Comparison of ENCODE assay signal across 8 cellular contexts in the genomic region with DNA sequence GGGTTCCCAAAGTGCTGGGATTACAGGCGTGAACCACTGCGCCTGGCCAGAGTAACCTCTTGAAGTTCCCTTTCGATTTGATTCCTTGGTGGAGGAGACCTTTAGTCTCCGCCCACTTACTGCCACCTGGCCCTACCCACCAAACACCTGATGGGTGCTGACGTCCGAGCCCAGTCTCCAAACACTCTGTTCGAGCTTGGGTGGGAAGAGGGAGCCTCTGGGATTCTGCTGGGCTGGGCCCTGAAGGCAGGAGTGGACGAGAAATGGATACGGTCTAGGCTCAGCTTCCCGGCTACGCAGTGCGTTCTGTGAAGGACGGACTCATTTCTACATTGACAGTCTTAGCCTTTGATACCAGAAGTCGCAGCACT. TPM values are rescaled to one million over a fixed set of nuclear protein-coding genes. Genes with fewer than 3 reads are reported as not detected.
DNase-seq lines count a peak whose midpoint lies in the region; ATAC-seq, FAIRE-seq and TF ChIP-seq lines count a peak whose summit lies in the region.

No MANE protein-coding gene starts in this region.

- H3K9me2 ChIP-seq in GM23248 (ENCODE audit: insufficient read depth), result no peaks in the 10 kb centered on the region

- peak overlapping the region; percentile 97 for H3K27ac ChIP-seq in GM23248
- peak overlapping the region; percentile 96 for H3K27ac ChIP-seq in astrocyte (ENCODE audit: low read depth, low read length)
- no peak overlapping the region for H3K27ac ChIP-seq in iPS-18a (ENCODE audit: low read length)
- H3K27ac ChIP-seq in skeletal muscle tissue (ENCODE audit: low read depth, low read length), result peak overlapping the region; percentile 71

- H3K79me2 ChIP-seq in GM23248 (ENCODE audit: insufficient read depth) (peaks cover 67% of the 10 kb centered on the region), astrocyte (ENCODE audit: insufficient read depth, low read length) (peaks cover 60% of the 10 kb centered on the region)

- no peak for TF ChIP-seq CTCF in astrocyte (IDR thresholded peaks at IDR 0.05; ENCODE audit: insufficient read depth, low read depth, low read length)

- H3K27me3 Mint-ChIP-seq in astrocyte (ENCODE audit: low read depth, unreplicated experiment), result no peaks in the 10 kb centered on the region

- H2AFZ ChIP-seq in GM23248, result peak overlapping the region; percentile 70
- peak overlapping the region; percentile 60 for H2AFZ ChIP-seq in astrocyte (ENCODE audit: low read depth, low read length)

- H3K36me3 ChIP-seq in GM23248 (ENCODE audit: low read depth), result no peaks in the 10 kb centered on the region
- no peaks in the 10 kb centered on the region for H3K36me3 ChIP-seq in astrocyte (ENCODE audit: insufficient read depth, low read length)
- H3K36me3 ChIP-seq in iPS-18a (ENCODE audit: control insufficient read depth, low read depth, low read length), result no peaks in the 10 kb centered on the region
- no peaks in the 10 kb centered on the region for H3K36me3 ChIP-seq in skeletal muscle tissue (ENCODE audit: control insufficient read depth in 3 of 3, insufficient read depth in 3 of 3, low read length in 3 of 3)

- ATAC-seq in GM21723 (IDR thresholded peaks at IDR 0.05; ENCODE audit: unreplicated experiment), result no peak

- peaks cover 64% of the 10 kb centered on the region for H3K4me1 Mint-ChIP-seq in astrocyte (ENCODE audit: low read depth, unreplicated experiment)

- no peak for FAIRE-seq in astrocyte (lab: Jason Lieb, UNC)

- peak overlapping the region; percentile 96 for H3K27ac Mint-ChIP-seq in astrocyte (ENCODE audit: unreplicated experiment)

- no peaks in the 10 kb centered on the region for H3K9me3 Mint-ChIP-seq in astrocyte (ENCODE audit: unreplicated experiment)

- H3K36me3 Mint-ChIP-seq in astrocyte (ENCODE audit: low read depth, unreplicated experiment), result peaks cover 5% of the 10 kb centered on the region

- H3K4me1 ChIP-seq in GM23248 (ENCODE audit: insufficient read depth) (peaks cover 67% of the 10 kb centered on the region), astrocyte (ENCODE audit: insufficient read depth, low read length) (peaks cover 81% of the 10 kb centered on the region), iPS-18a (ENCODE audit: control insufficient read depth, low read depth, low read length) (peaks cover 18% of the 10 kb centered on the region), skeletal muscle tissue (ENCODE audit: control insufficient read depth in 3 of 3, insufficient read depth in 3 of 3, low read length in 3 of 3) (peaks cover 49 to 56% (median 50%) of the 10 kb centered on the region in 3 donors)

- DNase-seq in GM23248 (peak; percentile 53), NCI-H460 (ENCODE audit: extremely low read depth, low read depth) (peak; percentile 18), astrocyte (ENCODE audit: low read depth) (peak; percentile 21), NOMO-1 (lab: John Stamatoyannopoulos, UW; ENCODE audit: unreplicated experiment in 2 of 2) (no peak)
- DNase-seq in stimulated activated CD4-positive, alpha-beta T cell treated with anti-CD3 and anti-CD28 coated beads, Interleukin-2, amount 100 ng/mL, for 48 hours, result no peak

- H4K20me1 ChIP-seq in GM23248 (ENCODE audit: insufficient read depth), result no peaks in the 10 kb centered on the region
- H4K20me1 ChIP-seq in astrocyte (ENCODE audit: insufficient read depth, low read length), result peaks cover 31% of the 10 kb centered on the region

- in situ Hi-C loops in GM23248 (cut with MboI), result no loop called here

- H3K27me3 ChIP-seq in GM23248 (replicated peaks; ENCODE audit: insufficient read depth) (no peaks in the 10 kb centered on the region), astrocyte (ENCODE audit: insufficient read depth, low read length) (no peaks in the 10 kb centered on the region), iPS-18a (ENCODE audit: control insufficient read depth, insufficient read depth, low read length) (peaks cover 39% of the 10 kb centered on the region), skeletal muscle tissue (ENCODE audit: control insufficient read depth in 3 of 3, insufficient read depth in 3 of 3, low read length in 3 of 3) (no peaks in the 10 kb centered on the region)

- H3K9ac ChIP-seq in GM23248 (peak overlapping the region; percentile 83), astrocyte (ENCODE audit: low read length) (peak overlapping the region; percentile 86), iPS-18a (ENCODE audit: low read length) (peak overlapping the region; percentile 12), skeletal muscle tissue (ENCODE audit: low read depth in 1 of 3, low read length in 3 of 3) (peak overlapping the region; percentile 67 to 84 (median 83))

- H3F3A ChIP-seq in GM23248 (ENCODE audit: insufficient read depth), result peaks cover 60% of the 10 kb centered on the region

- H3K4me2 ChIP-seq in GM23248 (ENCODE audit: unreplicated experiment), result peak overlapping the region; percentile 90
- peak overlapping the region; percentile 97 for H3K4me2 ChIP-seq in astrocyte (ENCODE audit: low read length)

- H3K4me3 ChIP-seq in GM23248 (peak overlapping the region; percentile 83), astrocyte (ENCODE audit: insufficient read depth, low read depth, low read length) (peak overlapping the region; percentile 74), iPS-18a (ENCODE audit: low read length) (peak overlapping the region; percentile 80), skeletal muscle tissue (ENCODE audit: low read length in 3 of 3) (peak overlapping the region; percentile 78 to 83 (median 82))

- 7 to 9% methylated on average over 14 of the region's 14 CpGs for WGBS in GM23248 (ENCODE audit: low coverage in 1 of 2, low lambda C conversion rate in 2 of 2, missing lambda C conversion rate in 2 of 2), 2 experiments

- H3K4me3 Mint-ChIP-seq in astrocyte (ENCODE audit: unreplicated experiment), result peak overlapping the region; percentile 85

- H3K9me3 ChIP-seq in GM23248 (ENCODE audit: low read depth) (no peaks in the 10 kb centered on the region), astrocyte (ENCODE audit: insufficient read depth, low read depth, low read length) (no peaks in the 10 kb centered on the region), iPS-18a (ENCODE audit: control insufficient read depth, low read depth, low read length) (no peaks in the 10 kb centered on the region), skeletal muscle tissue (ENCODE audit: control insufficient read depth in 3 of 3, low read length in 3 of 3) (no peaks in the 10 kb centered on the region)

RNA-seq across cellular contexts. Expression of gene ITGA3, which starts 0.9 kb away (rescaled TPM):
- total RNA-seq in GM23248 (2014; rRNA removed; shearing (Covaris generic)), result 321 and 330 TPM in 2 replicates
- polyA plus RNA-seq in GM23248 (2016; fragmentation: Nextera tagmentation; extraction: Ambion mirVana), result 105 and 111 TPM in 2 replicates
- total RNA-seq in NCI-H460 (2014; rRNA removed; shearing (Covaris generic)), result 19.5 and 23.3 TPM in 2 replicates
- polyA plus RNA-seq in NCI-H460 (2014; cell fraction: nucleus; rRNA removed), result 15.2 and 26.3 TPM in 2 replicates
- total RNA-seq in astrocyte, result 319 and 373 TPM in 2 replicates
- total RNA-seq in skeletal muscle tissue, result 27.7 TPM

RNA-seq across cellular contexts. Expression of gene PDK2, which starts 40.1 kb away (rescaled TPM):
- total RNA-seq in GM23248 (2014; rRNA removed; shearing (Covaris generic)), result 25.9 and 30.2 TPM in 2 replicates
- 48.1 and 56.0 TPM in 2 replicates for polyA plus RNA-seq in GM23248 (2016; fragmentation: Nextera tagmentation; extraction: Ambion mirVana)
- 3.9 and 4.4 TPM in 2 replicates for total RNA-seq in NCI-H460 (2014; rRNA removed; shearing (Covaris generic))
- 0.41 and 3.9 TPM in 2 replicates for polyA plus RNA-seq in NCI-H460 (2014; cell fraction: nucleus; rRNA removed)
- total RNA-seq in astrocyte, result 25.8 and 26.8 TPM in 2 replicates
- total RNA-seq in skeletal muscle tissue, result 18.8 TPM

Comparison
In these comparisons a context has a peak if more than half of its experiments do, and no peak if none do; other contexts are left out.
1. DNase-seq: peak in GM23248 (single experiment), NCI-H460 (single experiment) and astrocyte (single experiment); none in NOMO-1 (0 of 2) and stimulated activated CD4-positive, alpha-beta T cell treated with anti-CD3 and anti-CD28 coated beads, Interleukin-2, amount 100 ng/mL, for 48 hours (0 of 2).
2. H3K9ac ChIP-seq: peak in every context shown above with its lines; median percentile 86 in astrocyte; 83 in GM23248; 83 in skeletal muscle tissue; 12 in iPS-18a.
3. RNA of gene ITGA3, which starts 0.9 kb away (total RNA-seq): 321 to 330 TPM in GM23248 and 319 to 373 TPM in astrocyte; 27.7 TPM in skeletal muscle tissue (single experiment) and 19.5 to 23.3 TPM in NCI-H460; every median in the first group is over 10 times any median in the second.
4. Peak in every context shown above with its lines, with median percentiles within 50 percentile points of each other: H3K4me3 ChIP-seq.